ENCODE assay signal across 23 cellular contexts in the genomic region with DNA sequence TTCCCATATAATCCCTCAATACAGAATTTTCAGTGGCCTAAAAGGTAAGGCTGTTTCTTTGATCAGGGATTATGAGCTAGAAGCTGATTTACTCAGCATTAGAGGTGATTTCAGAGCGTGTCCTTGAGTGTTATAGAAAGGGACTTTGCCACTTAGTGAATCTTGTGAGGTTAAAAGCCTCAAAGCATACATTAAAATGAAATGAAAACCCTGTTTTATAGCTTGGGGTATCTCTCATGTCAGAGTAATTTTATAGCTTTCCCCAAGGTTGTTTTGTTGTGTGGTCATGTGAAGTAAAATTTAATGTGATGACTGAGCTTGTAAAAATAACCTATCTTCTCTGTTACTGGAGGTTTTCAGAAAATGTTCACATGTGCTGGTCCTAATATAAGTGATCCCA.
"Had no signal": no experiment of that assay in that cellular context is flagged by ENCODE, and none has a peak within 500 bp of the region (broad histone marks: within the 10 kb centered on the region; RNA-seq: fewer than 3 reads in every experiment).

No MANE protein-coding gene starts in this region.

- H3K36me3 ChIP-seq: SJSA1 had no signal

- H3K4me3 ChIP-seq: SJSA1, SK-N-MC had no signal

- DNase-seq: IMR-90, Karpas-422, KG1, MV-4-11, NCI-H1048, NCI-H1105, NCI-H1417, NCI-H1436 treated with DMSO at 0.1 percent for 48 hours, NCI-H1694, NCI-H187 treated with DMSO at 0.1 percent for 48 hours, NCI-H2029 treated with DMSO at 0.1 percent for 48 hours, NCI-H2171, NCI-H226, NCI-H446, NCI-H510A, NCI-H524 treated with DMSO at 0.1 percent for 48 hours, NCI-H69, Right ventricle myocardium superior, RPMI8226, SIG-M5 had no signal

- H3K9me3 ChIP-seq: SJSA1 had no signal

- H3K27ac ChIP-seq: SJSA1, SK-N-MC had no signal

- ATAC-seq: HepG2 had no signal

- H3K27me3 ChIP-seq: SJSA1 had no signal
